9 cellular contexts compared by ENCODE assay signal in the genomic region with DNA sequence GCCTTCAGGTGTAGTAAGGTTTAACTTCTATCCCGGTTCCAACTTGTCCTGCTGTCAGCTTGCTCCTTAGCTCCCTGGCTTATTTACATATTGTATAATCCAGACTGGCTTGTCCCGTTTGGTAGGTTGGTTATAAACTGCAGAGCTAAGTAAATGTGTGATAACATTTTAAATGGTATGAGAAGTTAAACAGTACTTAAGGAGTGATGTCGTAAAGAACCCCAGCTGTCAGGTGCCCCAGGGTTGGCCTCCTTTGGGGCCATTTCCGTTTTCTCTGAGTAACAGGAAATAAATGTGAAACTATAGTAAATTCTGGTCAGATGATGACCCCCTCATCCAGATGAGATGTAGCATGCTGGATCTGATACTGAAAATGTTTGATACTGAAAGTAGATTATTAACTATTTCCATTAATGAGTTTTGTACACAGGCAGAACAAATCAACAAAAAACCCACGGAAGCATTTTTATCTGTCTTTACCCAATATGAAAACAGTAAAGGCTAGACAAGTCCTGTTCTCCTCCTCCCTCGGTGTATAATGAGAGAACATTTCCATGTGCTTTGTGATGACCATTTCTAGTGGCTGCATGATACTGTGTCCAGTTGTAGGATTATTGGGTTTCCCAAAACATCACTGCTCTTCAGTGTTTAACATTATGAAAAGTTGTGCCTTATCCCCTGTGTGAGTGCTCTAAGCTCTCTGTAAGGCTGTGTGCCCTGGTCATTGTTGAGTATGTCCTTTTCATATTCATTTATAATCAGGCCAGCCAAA. TPM values are rescaled to one million over a fixed set of nuclear protein-coding genes. Genes with fewer than 3 reads are reported as not detected.
DNase-seq lines count a peak whose midpoint lies in the region; TF ChIP-seq lines count a peak whose summit lies in the region.
"Had no signal": no experiment of that assay in that cellular context is flagged by ENCODE, and none has a peak within 500 bp of the region (broad histone marks: within the 10 kb centered on the region; RNA-seq: fewer than 3 reads in every experiment).

No MANE protein-coding gene starts in this region.

- H3K36me3 ChIP-seq in tibial artery = no peaks in the 10 kb centered on the region

- peak; percentile 22 for DNase-seq in NCI-H510A treated with DMSO at 0.1 percent for 48 hours (lab: John Stamatoyannopoulos, UW)
- no peak for DNase-seq in NCI-H510A (lab: John Stamatoyannopoulos, UW)
- DNase-seq in H4 (ENCODE audit: low spot score) = peak; percentile 53
- peak; percentile 69 for DNase-seq in LHCN-M2 (ENCODE audit: low read depth)
- DNase-seq in activated naive CD4-positive, alpha-beta T cell treated with anti-CD3 and anti-CD28 coated beads, Interleukin-2, amount 50 U/mL, for 16 hours = peak; percentile 18
- DNase-seq in iris pigment epithelial cell (ENCODE audit: low read depth) = peak; percentile 87
- DNase-seq in tibial artery = no peak
- DNase-seq in NCI-H774 (lab: John Stamatoyannopoulos, UW) = no peak

- intact Hi-C loops in tibial artery (cut with DNase I; ENCODE audit: low total_unique reads) = no loop called here

- H3K27me3 ChIP-seq in tibial artery = no peaks in the 10 kb centered on the region

- no peaks in the 10 kb centered on the region for H3K9me3 ChIP-seq in tibial artery

- peak overlapping the region; percentile 68 to 70 for H3K27ac ChIP-seq in tibial artery
- H3K27ac ChIP-seq: C4-2B had no signal

- TF ChIP-seq CTCF in tibial artery (IDR thresholded peaks at IDR 0.05) = no peak

- peaks cover 0 to 100% (median 64%) of the 10 kb centered on the region in 4 donors for H3K4me1 ChIP-seq in tibial artery

- H3K4me3 ChIP-seq in tibial artery = no peak overlapping the region

RNA-seq across cellular contexts. Expression of gene GAB1, which starts 22.4 kb away (rescaled TPM):
- total RNA-seq in H4 (2014; rRNA removed; shearing (Covaris generic)) = 9.0 and 16.8 TPM in 2 replicates
- 3.6 and 5.9 TPM in 2 replicates for total RNA-seq in LHCN-M2 (2014; rRNA removed)
- polyA plus RNA-seq in LHCN-M2 (2012) = 1.9 TPM

Comparison
In these comparisons a context has a peak if more than half of its experiments do, and no peak if none do; other contexts are left out.
1. DNase-seq: peak in NCI-H510A treated with DMSO at 0.1 percent for 48 hours (single experiment), H4 (single experiment), LHCN-M2 (single experiment), activated naive CD4-positive, alpha-beta T cell treated with anti-CD3 and anti-CD28 coated beads, Interleukin-2, amount 50 U/mL, for 16 hours (single experiment) and iris pigment epithelial cell (single experiment); none in NCI-H510A (single experiment), tibial artery (0 of 2) and NCI-H774 (single experiment).